Comparison of ENCODE assay signal across 24 cellular contexts in the genomic region with DNA sequence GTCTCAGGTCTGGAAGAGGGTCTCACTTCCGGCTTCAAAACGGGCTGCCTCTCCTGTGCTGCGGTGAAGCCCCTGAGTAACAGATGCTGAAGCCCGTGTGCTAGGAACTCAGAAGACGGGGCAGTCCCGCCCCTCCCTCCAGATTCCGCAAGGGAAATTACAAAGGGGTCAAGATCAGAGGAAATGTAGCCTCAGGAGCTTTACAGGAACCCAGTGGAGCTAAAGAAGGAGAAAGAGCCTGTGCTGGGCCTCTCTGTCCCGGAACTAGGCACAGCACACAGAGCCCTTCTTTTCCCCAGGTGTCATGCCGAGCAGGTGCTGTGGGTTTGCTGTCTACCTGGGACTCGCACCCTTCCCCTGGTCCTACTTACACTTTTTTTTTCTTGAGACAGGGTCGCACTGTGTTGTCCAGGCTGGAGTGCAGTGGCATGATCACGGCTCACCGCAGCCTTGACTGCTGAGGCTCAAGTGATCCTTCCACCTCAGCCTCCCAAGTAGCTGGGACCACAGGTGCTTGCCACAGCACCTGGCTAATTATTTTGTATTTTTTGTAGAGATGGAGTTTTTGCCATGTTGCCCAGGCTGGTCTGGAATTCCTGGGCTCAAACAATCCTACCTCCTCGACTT.
DNase-seq lines count a peak whose midpoint lies in the region; ATAC-seq and TF ChIP-seq lines count a peak whose summit lies in the region.
"Had no signal": no experiment of that assay in that cellular context is flagged by ENCODE, and none has a peak within 500 bp of the region (broad histone marks: within the 10 kb centered on the region; RNA-seq: fewer than 3 reads in every experiment).

No MANE protein-coding gene starts in this region.

- H3K27ac Mint-ChIP-seq in activated CD4-positive, alpha-beta T cell treated with anti-CD3 and anti-CD28 coated beads for 36 hours = peak overlapping the region; percentile 23
- peak overlapping the region; percentile 36 for H3K27ac Mint-ChIP-seq in dendritic cell treated with granulocyte-macrophage colony-stimulating factor and Interleukin-4, amounts not matched to agents 40 ng/mL and 50 ng/mL, for 4 days

- H3K27me3 Mint-ChIP-seq in activated CD4-positive, alpha-beta T cell treated with anti-CD3 and anti-CD28 coated beads for 36 hours = no peaks in the 10 kb centered on the region
- peaks cover 68% of the 10 kb centered on the region for H3K27me3 Mint-ChIP-seq in dendritic cell treated with granulocyte-macrophage colony-stimulating factor and Interleukin-4, amounts not matched to agents 40 ng/mL and 50 ng/mL, for 4 days
- H3K27me3 Mint-ChIP-seq: CD4-positive, alpha-beta memory T cell had no signal

- H3K27me3 ChIP-seq in OCI-LY3 (ENCODE audit: low read depth, low read length) = no peaks in the 10 kb centered on the region
- H3K27me3 ChIP-seq in neutrophil = peaks cover 37% of the 10 kb centered on the region
- no peaks in the 10 kb centered on the region for H3K27me3 ChIP-seq in suprapubic skin
- H3K27me3 ChIP-seq: BE2C had no signal

- H3K9me3 Mint-ChIP-seq in activated CD4-positive, alpha-beta T cell treated with anti-CD3 and anti-CD28 coated beads for 36 hours (ENCODE audit: low read depth) = no peaks in the 10 kb centered on the region
- H3K9me3 Mint-ChIP-seq in dendritic cell treated with granulocyte-macrophage colony-stimulating factor and Interleukin-4, amounts not matched to agents 40 ng/mL and 50 ng/mL, for 4 days = no peaks in the 10 kb centered on the region

- CTCF ChIA-PET in activated CD4-positive, alpha-beta T cell treated with anti-CD3 and anti-CD28 coated beads for 36 hours (lab: Charles Lee) = interaction anchor here (0.7 kb wide), 1 partner anchor 97 kb away, joined by 3 read pairs; no protein-coding TSS in a partner anchor

- no peaks in the 10 kb centered on the region for H3K36me3 Mint-ChIP-seq in activated CD4-positive, alpha-beta T cell treated with anti-CD3 and anti-CD28 coated beads for 36 hours (ENCODE audit: low read depth)
- no peaks in the 10 kb centered on the region for H3K36me3 Mint-ChIP-seq in dendritic cell treated with granulocyte-macrophage colony-stimulating factor and Interleukin-4, amounts not matched to agents 40 ng/mL and 50 ng/mL, for 4 days (ENCODE audit: low read depth)
- H3K36me3 Mint-ChIP-seq: CD4-positive, alpha-beta memory T cell had no signal

- H3K4me3 Mint-ChIP-seq in activated CD4-positive, alpha-beta T cell treated with anti-CD3 and anti-CD28 coated beads for 36 hours = no peak overlapping the region
- H3K4me3 Mint-ChIP-seq in dendritic cell treated with granulocyte-macrophage colony-stimulating factor and Interleukin-4, amounts not matched to agents 40 ng/mL and 50 ng/mL, for 4 days = no peak overlapping the region
- H3K4me3 Mint-ChIP-seq: CD4-positive, alpha-beta memory T cell had no signal

- H3K79me2 ChIP-seq in OCI-LY3 (ENCODE audit: low read length) = no peaks in the 10 kb centered on the region

- WGBS in suprapubic skin = 89% methylated on average over 13 of the region's 14 CpGs

- H3K4me2 ChIP-seq in OCI-LY3 (ENCODE audit: low read length) = peak overlapping the region; percentile 97
- H3K4me2 ChIP-seq: SK-N-SH had no signal

- peaks cover 51% of the 10 kb centered on the region for H3K4me1 ChIP-seq in OCI-LY3 (ENCODE audit: low read length)
- H3K4me1 ChIP-seq in neutrophil (ENCODE audit: control insufficient read depth in 1 of 2, insufficient read depth in 1 of 2, low read depth in 1 of 2, low read length in 1 of 2) = peaks cover 49 to 54% of the 10 kb centered on the region in 2 experiments
- H3K4me1 ChIP-seq in suprapubic skin = no peaks in the 10 kb centered on the region
- H3K4me1 ChIP-seq: BE2C, HAP-1 had no signal

- intact Hi-C loops in activated CD4-positive, alpha-beta T cell treated with anti-CD3 and anti-CD28 coated beads for 36 hours (cut with DNase I, micrococcal nuclease) = no loop called here
- intact Hi-C loops in dendritic cell treated with granulocyte-macrophage colony-stimulating factor and Interleukin-4, amounts not matched to agents 40 ng/mL and 50 ng/mL, for 4 days (cut with micrococcal nuclease) = loop anchor here (10.0 kb wide), 1 partner anchor 160 kb away; no protein-coding TSS in a partner anchor

- no peak for TF ChIP-seq CTCF in OCI-LY3 (IDR thresholded peaks at IDR 0.05; ENCODE audit: low read depth, low read length)
- no peak for TF ChIP-seq CTCF in neutrophil (IDR thresholded peaks at IDR 0.05)
- no peak for TF ChIP-seq CTCF in suprapubic skin (IDR thresholded peaks at IDR 0.05)

- H3K27ac ChIP-seq in OCI-LY3 (ENCODE audit: low read length) (peak overlapping the region; percentile 97), neutrophil (peak overlapping the region; percentile 71), suprapubic skin (no peak overlapping the region)
- H3K27ac ChIP-seq: 22Rv1 had no signal

- POLR2A ChIA-PET in activated CD4-positive, alpha-beta T cell treated with anti-CD3 and anti-CD28 coated beads for 36 hours (lab: Charles Lee) = interaction anchor here (0.6 kb wide), 1 partner anchor 8 kb away, joined by 3 read pairs; no protein-coding TSS in a partner anchor

- H3K4me1 Mint-ChIP-seq in activated CD4-positive, alpha-beta T cell treated with anti-CD3 and anti-CD28 coated beads for 36 hours = peaks cover 34% of the 10 kb centered on the region
- H3K4me1 Mint-ChIP-seq in dendritic cell treated with granulocyte-macrophage colony-stimulating factor and Interleukin-4, amounts not matched to agents 40 ng/mL and 50 ng/mL, for 4 days (ENCODE audit: low read depth) = peaks cover 62% of the 10 kb centered on the region

- no peaks in the 10 kb centered on the region for H3K9me3 ChIP-seq in OCI-LY3 (ENCODE audit: insufficient read depth, low read length)
- no peaks in the 10 kb centered on the region for H3K9me3 ChIP-seq in neutrophil
- H3K9me3 ChIP-seq in suprapubic skin = no peaks in the 10 kb centered on the region
- H3K9me3 ChIP-seq: BE2C, HAP-1, SK-N-SH had no signal

- peak overlapping the region; percentile 20; the same call in 1 of the 2 replicates for H2AFZ ChIP-seq in OCI-LY3 (ENCODE audit: low read depth, low read length)

- no peaks in the 10 kb centered on the region for H4K20me1 ChIP-seq in OCI-LY3 (ENCODE audit: insufficient read depth, low read length)

- peak overlapping the region; percentile 86; the same call in 1 of the 2 replicates for H3K9ac ChIP-seq in OCI-LY3 (ENCODE audit: low read length)
- H3K9ac ChIP-seq: SK-N-SH had no signal

- H3K4me3 ChIP-seq in OCI-LY3 (ENCODE audit: low read length) (peak overlapping the region; percentile 20; the same call in 1 of the 2 replicates), neutrophil (ENCODE audit: low read depth in 1 of 2, low read length in 1 of 2) (no peak overlapping the region), suprapubic skin (no peak overlapping the region)
- H3K4me3 ChIP-seq: HAP-1, K562 had no signal

- no peak for TF ChIP-seq EP300 in suprapubic skin (IDR thresholded peaks at IDR 0.05)

- no peak for TF ChIP-seq POLR2A in suprapubic skin (IDR thresholded peaks at IDR 0.05)

- H3K36me3 ChIP-seq in OCI-LY3 (replicated peaks; ENCODE audit: low read depth, low read length) = no peaks in the 10 kb centered on the region
- H3K36me3 ChIP-seq in neutrophil = no peaks in the 10 kb centered on the region
- no peaks in the 10 kb centered on the region for H3K36me3 ChIP-seq in suprapubic skin
- H3K36me3 ChIP-seq: BE2C, HAP-1 had no signal

- DNase-seq in activated CD4-positive, alpha-beta T cell treated with anti-CD3 and anti-CD28 coated beads for 36 hours = no peak
- no peak for DNase-seq in activated CD4-positive, alpha-beta T cell treated with anti-CD3 and anti-CD28 coated beads for 48 hours
- DNase-seq in suprapubic skin (ENCODE audit: low spot score in 2 of 2) = no peak
- DNase-seq: BE2C; CD4-positive, alpha-beta memory T cell; EL; NCI-H1105 treated with DMSO at 0.1 percent for 48 hours; NCI-H1694 treated with DMSO at 0.1 percent for 48 hours; NCI-H2107; NCI-H510A; NCI-H748 treated with DMSO at 0.1 percent for 48 hours; NK-92 treated with Interleukin-12 subunit alpha and Interleukin-12 subunit beta, amount 100 ng/mL, for 24 hours; OCI-M1; RPMI8226; SHP77 treated with DMSO at 0.1 percent for 48 hours; SK-N-SH had no signal

- no peak for ATAC-seq in activated CD4-positive, alpha-beta T cell treated with anti-CD3 and anti-CD28 coated beads for 36 hours
- no peak for ATAC-seq in GM21526 (IDR thresholded peaks at IDR 0.05; ENCODE audit: low FRiP score, unreplicated experiment)
- ATAC-seq in HG03135 (IDR thresholded peaks at IDR 0.05; ENCODE audit: unreplicated experiment) = no peak
